In genomic region chrX:20720954-20721626, GRCh38 we compare ENCODE assay signal across 35 cellular contexts.
"Had no signal": no experiment of that assay in that cellular context is flagged by ENCODE, and none has a peak within 500 bp of the region (broad histone marks: within the 10 kb centered on the region; RNA-seq: fewer than 3 reads in every experiment).

No MANE protein-coding gene starts in this region.

- H3K4me1 Mint-ChIP-seq: activated CD4-positive, alpha-beta memory T cell treated with anti-CD3 and anti-CD28 coated beads, Interleukin-2, amount 10 ng/mL, durations not matched to agents 7 days and 5 days; activated CD4-positive, alpha-beta T cell treated with anti-CD3 and anti-CD28 coated beads for 36 hours; activated CD4-positive, alpha-beta T cell treated with anti-CD3 and anti-CD28 coated beads, Interleukin-2, amount 10 ng/mL, durations not matched to agents 24 days and 14 days; activated naive CD4-positive, alpha-beta T cell treated with anti-CD3 and anti-CD28 coated beads, Interleukin-2, amount 50 U/mL, for 24 hours; activated naive CD8-positive, alpha-beta T cell treated with anti-CD3 and anti-CD28 coated beads for 36 hours; activated naive CD8-positive, alpha-beta T cell treated with anti-CD3 and anti-CD28 coated beads, Interleukin-2, amount 50 U/mL, for 24 hours had no signal

- H3K27ac ChIP-seq: adrenal gland, breast epithelium, cardiac muscle cell, colonic mucosa, epithelial cell of prostate, esophagus squamous epithelium, gastroesophageal sphincter, heart right ventricle had no signal

- DNase-seq: activated CD4-positive, alpha-beta memory T cell treated with anti-CD3 and anti-CD28 coated beads, Interleukin-2, amount 10 ng/mL, durations not matched to agents 7 days and 5 days; activated CD4-positive, alpha-beta T cell treated with anti-CD3 and anti-CD28 coated beads for 36 hours; activated CD4-positive, alpha-beta T cell treated with anti-CD3 and anti-CD28 coated beads, Interleukin-2, amount 10 ng/mL, durations not matched to agents 24 days and 14 days; activated CD4-positive, CD25-positive, alpha-beta regulatory T cell; activated CD4-positive, CD25-positive, alpha-beta regulatory T cell treated with anti-CD3 and anti-CD28 coated beads, Interleukin-2, amount 50 U/mL, for 72 hours; activated CD8-positive, alpha-beta memory T cell treated with anti-CD3 and anti-CD28 coated beads, Interleukin-2, amount 50 U/mL, for 48 hours; activated effector memory CD4-positive, alpha-beta T cell treated with anti-CD3 and anti-CD28 coated beads, Interleukin-2, amount 50 U/mL, for 16 hours; activated naive CD4-positive, alpha-beta T cell treated with anti-CD3 and anti-CD28 coated beads for 36 hours; activated naive CD8-positive, alpha-beta T cell treated with anti-CD3 and anti-CD28 coated beads for 36 hours; activated naive CD8-positive, alpha-beta T cell treated with anti-CD3 and anti-CD28 coated beads, Interleukin-2, amount 50 U/mL, for 24 hours; activated T-cell treated with anti-CD3 and anti-CD28 coated beads, Interleukin-2, amount 50 U/mL, for 4 hours; adrenal gland; amygdala; aorta; central memory CD4-positive, alpha-beta T cell; cerebellar nuclear complex; colonic mucosa; effector CD8-positive, alpha-beta T cell; esophagus squamous epithelium; foreskin melanocyte; heart right ventricle; T-cell; T1000 had no signal

- H3K27me3 Mint-ChIP-seq: activated CD4-positive, alpha-beta memory T cell treated with anti-CD3 and anti-CD28 coated beads, Interleukin-2, amount 10 ng/mL, durations not matched to agents 7 days and 5 days; activated CD4-positive, alpha-beta T cell treated with anti-CD3 and anti-CD28 coated beads, Interleukin-2, amount 10 ng/mL, durations not matched to agents 24 days and 14 days had no signal

- H3K27ac Mint-ChIP-seq: activated CD4-positive, alpha-beta memory T cell treated with anti-CD3 and anti-CD28 coated beads, Interleukin-2, amount 10 ng/mL, durations not matched to agents 7 days and 5 days; activated CD4-positive, alpha-beta T cell treated with anti-CD3 and anti-CD28 coated beads for 36 hours; activated CD4-positive, alpha-beta T cell treated with anti-CD3 and anti-CD28 coated beads, Interleukin-2, amount 10 ng/mL, durations not matched to agents 24 days and 14 days; activated naive CD4-positive, alpha-beta T cell treated with anti-CD3 and anti-CD28 coated beads for 36 hours; activated naive CD4-positive, alpha-beta T cell treated with anti-CD3 and anti-CD28 coated beads, Interleukin-2, amount 50 U/mL, for 24 hours; activated naive CD8-positive, alpha-beta T cell treated with anti-CD3 and anti-CD28 coated beads for 36 hours; activated naive CD8-positive, alpha-beta T cell treated with anti-CD3 and anti-CD28 coated beads, Interleukin-2, amount 50 U/mL, for 24 hours; activated T-helper 1 cell treated with anti-CD3 and anti-CD28 coated beads, Interleukin-12 subunit alpha, Interleukin-12 subunit beta, Interleukin-2, Interleukin-4 antibody, amounts not matched to agents 30 ng/mL and 10 ng/mL and 1 ng/mL, durations not matched to agents 14 hours and 24 hours and 36 hours; activated T-helper 2 cell treated with anti-CD3 and anti-CD28 coated beads, Interferon-gamma antibody, Interleukin-2, Interleukin-4, amounts not matched to agents 10 μg/mL and 5 μg/mL and 100 μg/mL, durations not matched to agents 14 hours and 24 hours and 36 hours; brain; T-cell; T-helper 1 cell treated with Interleukin-12 subunit alpha and Interleukin-12 subunit beta and Interleukin-4 antibody, amounts not matched to agents 30 μg/mL and 1 μg/mL, for 36 hours; T-helper 2 cell treated with Interferon-gamma antibody and Interleukin-4, amounts not matched to agents 5 μg/mL and 100 μg/mL, for 36 hours had no signal

- H3K36me3 Mint-ChIP-seq: activated naive CD4-positive, alpha-beta T cell treated with anti-CD3 and anti-CD28 coated beads, Interleukin-2, amount 50 U/mL, for 24 hours; activated naive CD8-positive, alpha-beta T cell treated with anti-CD3 and anti-CD28 coated beads for 36 hours; brain; T-cell had no signal

- FAIRE-seq: endometrium, endothelial cell of umbilical vein had no signal

- H3K9me3 ChIP-seq: adrenal gland, colonic mucosa, esophagus squamous epithelium, gastroesophageal sphincter, heart right ventricle had no signal

- H3K4me1 ChIP-seq: adrenal gland, breast epithelium, colonic mucosa, esophagus squamous epithelium, gastroesophageal sphincter, heart right ventricle had no signal

- ATAC-seq: activated CD4-positive, alpha-beta T cell treated with anti-CD3 and anti-CD28 coated beads for 36 hours; activated naive CD8-positive, alpha-beta T cell treated with anti-CD3 and anti-CD28 coated beads, Interleukin-2, amount 50 U/mL, for 24 hours; activated T-cell treated with anti-CD3 and anti-CD28 coated beads, Interleukin-2, amount 50 U/mL, for 4 hours; gastroesophageal sphincter; heart right ventricle; T-cell had no signal

- H3K4me3 ChIP-seq: adrenal gland, breast epithelium, cardiac muscle cell, colonic mucosa, esophagus squamous epithelium, gastroesophageal sphincter, heart right ventricle had no signal

- H3K4me3 Mint-ChIP-seq: activated CD4-positive, alpha-beta memory T cell treated with anti-CD3 and anti-CD28 coated beads, Interleukin-2, amount 10 ng/mL, durations not matched to agents 7 days and 5 days; activated CD4-positive, alpha-beta T cell treated with anti-CD3 and anti-CD28 coated beads for 36 hours; activated CD4-positive, alpha-beta T cell treated with anti-CD3 and anti-CD28 coated beads, Interleukin-2, amount 10 ng/mL, durations not matched to agents 24 days and 14 days; activated naive CD4-positive, alpha-beta T cell treated with anti-CD3 and anti-CD28 coated beads for 36 hours; activated naive CD4-positive, alpha-beta T cell treated with anti-CD3 and anti-CD28 coated beads, Interleukin-2, amount 50 U/mL, for 24 hours; activated naive CD8-positive, alpha-beta T cell treated with anti-CD3 and anti-CD28 coated beads for 36 hours; activated naive CD8-positive, alpha-beta T cell treated with anti-CD3 and anti-CD28 coated beads, Interleukin-2, amount 50 U/mL, for 24 hours; activated T-cell treated with anti-CD3 and anti-CD28 coated beads, Interleukin-2, amount 50 U/mL, for 4 hours; activated T-helper 1 cell treated with anti-CD3 and anti-CD28 coated beads, Interleukin-12 subunit alpha, Interleukin-12 subunit beta, Interleukin-2, Interleukin-4 antibody, amounts not matched to agents 30 ng/mL and 10 ng/mL and 1 ng/mL, durations not matched to agents 14 hours and 24 hours and 36 hours; brain; T-cell; T-helper 1 cell treated with Interleukin-12 subunit alpha and Interleukin-12 subunit beta and Interleukin-4 antibody, amounts not matched to agents 30 μg/mL and 1 μg/mL, for 36 hours; T-helper 2 cell treated with Interferon-gamma antibody and Interleukin-4, amounts not matched to agents 5 μg/mL and 100 μg/mL, for 36 hours had no signal

- H3K27me3 ChIP-seq: adrenal gland, cardiac muscle cell, colonic mucosa, esophagus squamous epithelium, gastroesophageal sphincter, heart right ventricle had no signal

- H3K36me3 ChIP-seq: adrenal gland, breast epithelium, cardiac muscle cell, colonic mucosa, esophagus squamous epithelium, gastroesophageal sphincter, heart right ventricle had no signal

- H3K9me3 Mint-ChIP-seq: activated CD4-positive, alpha-beta memory T cell treated with anti-CD3 and anti-CD28 coated beads, Interleukin-2, amount 10 ng/mL, durations not matched to agents 7 days and 5 days; activated CD4-positive, alpha-beta T cell treated with anti-CD3 and anti-CD28 coated beads, Interleukin-2, amount 10 ng/mL, durations not matched to agents 24 days and 14 days; activated naive CD4-positive, alpha-beta T cell treated with anti-CD3 and anti-CD28 coated beads, Interleukin-2, amount 50 U/mL, for 24 hours; activated naive CD8-positive, alpha-beta T cell treated with anti-CD3 and anti-CD28 coated beads, Interleukin-2, amount 50 U/mL, for 24 hours; activated T-helper 1 cell treated with anti-CD3 and anti-CD28 coated beads, Interleukin-12 subunit alpha, Interleukin-12 subunit beta, Interleukin-2, Interleukin-4 antibody, amounts not matched to agents 30 ng/mL and 10 ng/mL and 1 ng/mL, durations not matched to agents 14 hours and 24 hours and 36 hours; activated T-helper 2 cell treated with anti-CD3 and anti-CD28 coated beads, Interferon-gamma antibody, Interleukin-2, Interleukin-4, amounts not matched to agents 10 μg/mL and 5 μg/mL and 100 μg/mL, durations not matched to agents 14 hours and 24 hours and 36 hours; T-helper 1 cell treated with Interleukin-12 subunit alpha and Interleukin-12 subunit beta and Interleukin-4 antibody, amounts not matched to agents 30 μg/mL and 1 μg/mL, for 36 hours; T-helper 2 cell treated with Interferon-gamma antibody and Interleukin-4, amounts not matched to agents 5 μg/mL and 100 μg/mL, for 36 hours had no signal
